ENCODE assay signal across 8 cellular contexts in the genomic region with DNA sequence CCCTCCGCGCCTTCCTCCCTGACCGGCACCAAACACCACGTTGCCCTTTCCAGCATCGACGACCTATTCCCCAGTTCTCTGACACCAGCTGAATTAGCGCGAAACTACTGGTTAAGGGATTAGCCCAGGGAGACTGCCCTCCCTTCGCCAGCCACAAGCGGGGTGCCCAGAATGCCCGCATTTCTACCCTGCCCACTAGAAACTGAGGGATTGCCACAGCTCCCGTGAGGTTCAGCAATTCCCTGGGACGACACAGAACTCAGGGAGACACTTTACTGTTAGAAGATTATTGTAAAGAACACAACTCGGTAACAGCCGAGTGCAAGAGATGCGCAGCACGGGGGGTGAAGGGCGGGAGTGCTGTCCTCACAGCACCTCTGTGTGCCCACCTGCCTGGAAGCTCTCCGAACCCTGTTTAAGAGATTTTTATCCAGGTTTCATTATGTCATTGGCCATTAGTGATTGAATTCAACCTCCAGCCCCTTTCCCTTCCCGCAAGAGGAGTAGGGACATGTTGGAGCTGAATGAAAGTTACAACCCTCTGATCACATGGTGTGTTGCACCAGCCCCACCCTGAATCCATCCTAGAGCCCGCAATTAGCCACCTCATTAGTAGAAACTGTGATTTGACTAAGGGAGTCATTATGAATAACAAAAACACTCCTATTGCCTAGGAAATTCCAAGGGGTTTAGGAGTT. TPM values are rescaled to one million over a fixed set of nuclear protein-coding genes. Genes with fewer than 3 reads are reported as not detected.
DNase-seq lines count a peak whose midpoint lies in the region; ATAC-seq and TF ChIP-seq lines count a peak whose summit lies in the region.

No MANE protein-coding gene starts in this region.

- H3K27ac Mint-ChIP-seq in GM23338 = peak overlapping the region; percentile 93

- H3K4me3 ChIP-seq in GM23338 (peak overlapping the region; percentile 57), SJCRH30 (peak overlapping the region; percentile 79), fibroblast of mammary gland (ENCODE audit: control insufficient read depth, low read depth, low read length) (peak overlapping the region; percentile 24), gastrocnemius medialis (peak overlapping the region; percentile 65 to 76 (median 68))

- in situ Hi-C loops in gastrocnemius medialis (cut with MboI; ENCODE audit: low sequenced_read_pairs in 4 of 4) = no loop called here

- H3K27me3 Mint-ChIP-seq in GM23338 (ENCODE audit: insufficient read depth, low read depth, poor library complexity) = peaks cover 22% of the 10 kb centered on the region

- no peaks in the 10 kb centered on the region for H3K9me2 ChIP-seq in GM23338 (ENCODE audit: insufficient read depth)

- H3K9me3 Mint-ChIP-seq in GM23338 = no peaks in the 10 kb centered on the region

- no peaks in the 10 kb centered on the region for H4K20me1 ChIP-seq in GM23338 (replicated peaks; ENCODE audit: insufficient read depth)

- H3K27ac ChIP-seq in GM23338 (ENCODE audit: low read depth) (peak overlapping the region; percentile 48; the same call in 1 of the 2 replicates), SJCRH30 (peak overlapping the region; percentile 94), gastrocnemius medialis (peak overlapping the region; percentile 84 to 94 (median 92))

- peak overlapping the region; percentile 93 for H3K4me2 ChIP-seq in GM23338

- no peaks in the 10 kb centered on the region for H3K79me2 ChIP-seq in GM23338 (replicated peaks; ENCODE audit: insufficient read depth)

- ATAC-seq in GM23338 = peak; percentile 4
- no peak for ATAC-seq in gastrocnemius medialis
- ATAC-seq in GM21447 (IDR thresholded peaks at IDR 0.05; ENCODE audit: unreplicated experiment) = no peak
- ATAC-seq in HG02763 (IDR thresholded peaks at IDR 0.05; ENCODE audit: unreplicated experiment) = no peak

- TF ChIP-seq CTCF in GM23338 (conservative IDR thresholded peaks at IDR 0.05; ENCODE audit: low read depth in 2 of 2) (no peak), fibroblast of mammary gland (conservative IDR thresholded peaks at IDR 0.05; ENCODE audit: control insufficient read depth, insufficient read depth, low read depth, low read length) (no peak), gastrocnemius medialis (IDR thresholded peaks at IDR 0.05 in 4 of 5, conservative IDR thresholded peaks at IDR 0.05 in 1 of 5) (no peak)

- intact Hi-C loops in gastrocnemius medialis (cut with DNase I; ENCODE audit: low total_unique reads) = loop anchor here (1.0 to 5.0 kb wide), 4 partner anchors 20 to 77 kb away; a partner anchor contains a TSS

- H3K36me3 Mint-ChIP-seq in GM23338 (ENCODE audit: low read depth) = no peaks in the 10 kb centered on the region; the same call in 1 of the 3 replicates

- peak overlapping the region; percentile 86 for H2AFZ ChIP-seq in GM23338

- H3K4me3 Mint-ChIP-seq in GM23338 = peak overlapping the region; percentile 83

- peaks cover 22% of the 10 kb centered on the region for H3K4me1 ChIP-seq in GM23338 (ENCODE audit: insufficient read depth)
- H3K4me1 ChIP-seq in SJCRH30 = peaks cover 7% of the 10 kb centered on the region; the same call in 1 of the 2 replicates
- peaks cover 0 to 4% of the 10 kb centered on the region in 2 donors for H3K4me1 ChIP-seq in gastrocnemius medialis

- peaks cover 12% of the 10 kb centered on the region; the same call in 1 of the 2 replicates for H3F3A ChIP-seq in GM23338 (replicated peaks; ENCODE audit: low read depth)

- no peaks in the 10 kb centered on the region for H3K36me3 ChIP-seq in GM23338 (ENCODE audit: insufficient read depth)
- H3K36me3 ChIP-seq in SJCRH30 = no peaks in the 10 kb centered on the region
- H3K36me3 ChIP-seq in gastrocnemius medialis = no peaks in the 10 kb centered on the region

- TF ChIP-seq POLR2A in gastrocnemius medialis (IDR thresholded peaks at IDR 0.05) = no peak

- H3K27me3 ChIP-seq in GM23338 (ENCODE audit: insufficient read depth) (peaks cover 12% of the 10 kb centered on the region), SJCRH30 (no peaks in the 10 kb centered on the region; the same call in 1 of the 2 replicates), gastrocnemius medialis (peaks cover 0 to 5% (median 0%) of the 10 kb centered on the region in 3 donors)

- H3K4me1 Mint-ChIP-seq in GM23338 = peaks cover 31% of the 10 kb centered on the region

- DNase-seq in GM23338 (ENCODE audit: low spot score) (peak; percentile 45), SJCRH30 (no peak), fibroblast of mammary gland (ENCODE audit: low read depth) (no peak), gastrocnemius medialis (no peak), cerebellum (ENCODE audit: low spot score) (no peak)
- DNase-seq in stimulated activated CD4-positive, alpha-beta T cell treated with anti-CD3 and anti-CD28 coated beads, Interleukin-2, amount 100 ng/mL, for 48 hours = no peak

- no peaks in the 10 kb centered on the region for H3K9me3 ChIP-seq in SJCRH30 (replicated peaks)
- H3K9me3 ChIP-seq in gastrocnemius medialis = no peaks in the 10 kb centered on the region

TF ChIP-seq in GM23338, 12 proteins besides CTCF, POLR2A, EP300 and RAD21:
- TF ChIP-seq STAT1 (IDR thresholded peaks at IDR 0.05; ENCODE audit: unreplicated experiment) = no peak
- TF ChIP-seq POLR2AphosphoS5 (IDR thresholded peaks at IDR 0.05; ENCODE audit: low read depth) = peak; percentile 44; the same call in 1 of the 2 replicates
- TF ChIP-seq NANOG (IDR thresholded peaks at IDR 0.05; ENCODE audit: borderline replicate concordance) = 0 out of 2 replicates have a peak, but pooled peaks have one; percentile 6

RNA-seq across cellular contexts. Expression of a gene that starts 15.8 kb away (rescaled TPM):
- 2.5 and 2.6 TPM in 2 replicates for total RNA-seq in GM23338 (2014; rRNA removed; shearing (Covaris generic))
- polyA plus RNA-seq in GM23338 (2016; fragmentation: Nextera tagmentation; extraction: Ambion mirVana) = 2.8 and 3.1 TPM in 2 replicates
- not detected in 2 replicates for total RNA-seq in SJCRH30 (2014; rRNA removed; shearing (Covaris generic))
- total RNA-seq in gastrocnemius medialis = not detected
- 0.73 TPM for total RNA-seq in cerebellum

RNA-seq across cellular contexts. Expression of a gene that starts 24.2 kb away (rescaled TPM):
- total RNA-seq in GM23338 (2014; rRNA removed; shearing (Covaris generic)) = 14.7 and 28.9 TPM in 2 replicates
- 5.0 and 6.1 TPM in 2 replicates for polyA plus RNA-seq in GM23338 (2016; fragmentation: Nextera tagmentation; extraction: Ambion mirVana)
- 15.0 and 15.3 TPM in 2 replicates for total RNA-seq in SJCRH30 (2014; rRNA removed; shearing (Covaris generic))
- total RNA-seq in gastrocnemius medialis (10 to 100 TPM; 10.6 to 18.4 (median 15.4) TPM), cerebellum (21.2 TPM)

Comparison
In these comparisons a context has a peak if more than half of its experiments do, and no peak if none do; other contexts are left out.
1. H3K4me3 ChIP-seq: peak in every context shown above with its lines; median percentile 79 in SJCRH30; 68 in gastrocnemius medialis; 57 in GM23338; 24 in fibroblast of mammary gland.